8 cellular contexts compared by ENCODE assay signal in the genomic region with DNA sequence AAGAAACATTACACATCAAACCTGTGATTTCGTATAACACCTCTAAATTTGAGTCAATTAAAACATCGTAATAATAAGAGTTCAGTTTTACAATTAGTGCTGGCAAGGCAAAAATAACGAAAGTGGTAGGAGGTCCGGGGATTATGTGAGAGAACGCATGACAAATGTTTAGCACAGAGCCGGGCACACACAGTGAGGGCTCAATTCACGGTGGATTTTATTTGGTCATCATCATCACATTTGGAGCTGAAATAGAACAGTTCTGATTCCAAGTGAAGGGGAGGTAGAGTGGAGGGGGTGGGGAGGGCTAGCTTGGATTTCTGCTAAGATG. TPM values are rescaled to one million over a fixed set of nuclear protein-coding genes. Genes with fewer than 3 reads are reported as not detected.
DNase-seq lines count a peak whose midpoint lies in the region; ATAC-seq and TF ChIP-seq lines count a peak whose summit lies in the region.

No MANE protein-coding gene starts in this region.

- H3K4me3 ChIP-seq in CD8-positive, alpha-beta memory T cell (ENCODE audit: low read length): peak overlapping the region; percentile 68
- peak overlapping the region; percentile 85 for H3K4me3 ChIP-seq in OCI-LY3 (ENCODE audit: low read length)
- peak overlapping the region; percentile 53 for H3K4me3 ChIP-seq in ovary

- peaks cover 9% of the 10 kb centered on the region for H3K4me1 ChIP-seq in CD8-positive, alpha-beta memory T cell (ENCODE audit: insufficient read depth, low read length)
- H3K4me1 ChIP-seq in OCI-LY3 (ENCODE audit: low read length) (peaks cover 30% of the 10 kb centered on the region), ovary (ENCODE audit: insufficient read depth) (peaks cover 2% of the 10 kb centered on the region)

- peak overlapping the region; percentile 80 to 95 (median 89) for H3K4me3 Mint-ChIP-seq in CD8-positive, alpha-beta memory T cell
- peak overlapping the region; percentile 87 for H3K4me3 Mint-ChIP-seq in endothelial cell (ENCODE audit: unreplicated experiment)

- peak overlapping the region; percentile 76 for H3K9ac ChIP-seq in OCI-LY3 (ENCODE audit: low read length)

- no peak for TF ChIP-seq EP300 in ovary (IDR thresholded peaks at IDR 0.05)

- CTCF ChIA-PET in CD8-positive, alpha-beta memory T cell (lab: Charles Lee): interaction anchor here (0.7 to 3.7 kb wide), 7 partner anchors 16 to 42 kb away, joined by 3 to 26 read pairs (median 5); a partner anchor contains a TSS

- TF ChIP-seq CTCF in OCI-LY3 (IDR thresholded peaks at IDR 0.05; ENCODE audit: low read depth, low read length): no peak
- TF ChIP-seq CTCF in endothelial cell (IDR thresholded peaks at IDR 0.05; ENCODE audit: unreplicated experiment): no peak
- TF ChIP-seq CTCF in ovary (IDR thresholded peaks at IDR 0.05): no peak

- no peaks in the 10 kb centered on the region for H4K20me1 ChIP-seq in OCI-LY3 (ENCODE audit: insufficient read depth, low read length)

- H3K27me3 ChIP-seq in CD8-positive, alpha-beta memory T cell (ENCODE audit: insufficient read depth, low read length, poor library complexity, severe bottlenecking): no peaks in the 10 kb centered on the region
- H3K27me3 ChIP-seq in OCI-LY3 (ENCODE audit: low read depth, low read length) (peaks cover 7% of the 10 kb centered on the region; the same call in 1 of the 2 replicates), ovary (no peaks in the 10 kb centered on the region)

- no peak for ATAC-seq in HG03342 (IDR thresholded peaks at IDR 0.05; ENCODE audit: unreplicated experiment)
- ATAC-seq in HG03196 (IDR thresholded peaks at IDR 0.05; ENCODE audit: unreplicated experiment): no peak

- no peaks in the 10 kb centered on the region for H3K9me3 ChIP-seq in CD8-positive, alpha-beta memory T cell (ENCODE audit: low read length)
- no peaks in the 10 kb centered on the region for H3K9me3 ChIP-seq in OCI-LY3 (ENCODE audit: insufficient read depth, low read length)
- H3K9me3 ChIP-seq in ovary: no peaks in the 10 kb centered on the region

- intact Hi-C loops in ovary (cut with DNase I): loop anchor here in 2 of 4 donors (2.0 to 5.0 kb wide), 2 partner anchors 18 to 40 kb away; no protein-coding TSS in a partner anchor

- H3K4me2 ChIP-seq in OCI-LY3 (ENCODE audit: low read length): peak overlapping the region; percentile 94

- POLR2A ChIA-PET in CD8-positive, alpha-beta memory T cell (lab: Charles Lee): interaction anchor here (0.8 to 2.8 kb wide), 6 partner anchors 9 to 38 kb away, joined by 3 to 30 read pairs (median 12); a partner anchor contains a TSS

- H3K9me3 Mint-ChIP-seq in CD8-positive, alpha-beta memory T cell: no peaks in the 10 kb centered on the region
- no peaks in the 10 kb centered on the region for H3K9me3 Mint-ChIP-seq in endothelial cell (ENCODE audit: unreplicated experiment)

- H3K79me2 ChIP-seq in OCI-LY3 (ENCODE audit: low read length): no peaks in the 10 kb centered on the region

- no peaks in the 10 kb centered on the region for H3K36me3 ChIP-seq in CD8-positive, alpha-beta memory T cell (ENCODE audit: insufficient read depth, low read length)
- H3K36me3 ChIP-seq in OCI-LY3 (replicated peaks; ENCODE audit: low read depth, low read length): no peaks in the 10 kb centered on the region
- H3K36me3 ChIP-seq in ovary: no peaks in the 10 kb centered on the region

- WGBS in ovary, 3 donors: 63 to 70% (median 64%) methylated on average over 7 of the region's 7 CpGs

- H3K36me3 Mint-ChIP-seq in CD8-positive, alpha-beta memory T cell: peaks cover 0 to 1% (median 0%) of the 10 kb centered on the region in 3 donors
- peaks cover 4% of the 10 kb centered on the region for H3K36me3 Mint-ChIP-seq in endothelial cell (ENCODE audit: low read depth, unreplicated experiment)

- DNase-seq in CD8-positive, alpha-beta memory T cell: no peak
- DNase-seq in endothelial cell (ENCODE audit: low spot score) (no peak), ovary (no peak), SKM-1 (lab: John Stamatoyannopoulos, UW; ENCODE audit: unreplicated experiment) (no peak), dedifferentiated amniotic fluid mesenchymal stem cell (ENCODE audit: extremely low spot score) (no peak)

- H3K27me3 Mint-ChIP-seq in CD8-positive, alpha-beta memory T cell: no peaks in the 10 kb centered on the region
- H3K27me3 Mint-ChIP-seq in endothelial cell (ENCODE audit: unreplicated experiment): peaks cover 7% of the 10 kb centered on the region

- H3K27ac ChIP-seq in CD8-positive, alpha-beta memory T cell (ENCODE audit: low read depth, low read length): no peak overlapping the region
- H3K27ac ChIP-seq in OCI-LY3 (ENCODE audit: low read length) (no peak overlapping the region), ovary (peak overlapping the region in 1 of 2 donors; percentile 84)

- TF ChIP-seq POLR2A in ovary (IDR thresholded peaks at IDR 0.05): no peak

- H3K4me1 Mint-ChIP-seq in CD8-positive, alpha-beta memory T cell: peaks cover 7 to 12% (median 10%) of the 10 kb centered on the region in 3 donors
- H3K4me1 Mint-ChIP-seq in endothelial cell (ENCODE audit: unreplicated experiment): peaks cover 3% of the 10 kb centered on the region

- peak overlapping the region; percentile 88; the same call in 1 of the 2 replicates for H2AFZ ChIP-seq in OCI-LY3 (ENCODE audit: low read depth, low read length)

- H3K27ac Mint-ChIP-seq in CD8-positive, alpha-beta memory T cell: peak overlapping the region in 6 of 8 donors; percentile 5 to 80 (median 64)
- peak overlapping the region; percentile 58 for H3K27ac Mint-ChIP-seq in endothelial cell (ENCODE audit: unreplicated experiment)

RNA-seq across cellular contexts. Expression of a gene that starts 20.0 kb away (rescaled TPM):
- total RNA-seq in CD8-positive, alpha-beta memory T cell: 100 to 1,000 TPM; 356 to 372 TPM
- 803 TPM for polyA plus RNA-seq in CD8-positive, alpha-beta memory T cell
- total RNA-seq in endothelial cell (ENCODE audit: unreplicated experiment): 606 TPM
- 100 to 1,000 TPM; 266 to 526 (median 420) TPM for total RNA-seq in ovary
- 100 to 1,000 TPM; 500 to 590 TPM for polyA plus RNA-seq in ovary
